In genomic region chr19:45321848-45322247, GRCh38 we compare ENCODE assay signal across 1 cellular context.
TF ChIP-seq lines count a peak whose summit lies in the region.

No MANE protein-coding gene starts in this region.

TF ChIP-seq in HepG2, 621 proteins besides CTCF, POLR2A, EP300 and RAD21:
- TF ChIP-seq ZNF619 (CRISPR knock-in tag; IDR thresholded peaks at IDR 0.05) (no peak), ZNF841 (CRISPR knock-in tag; IDR thresholded peaks at IDR 0.05; ENCODE audit: borderline replicate concordance) (no peak), POLR2AphosphoS5 (IDR thresholded peaks at IDR 0.05; ENCODE audit: low read depth, low read length) (no peak), ZNF605 (CRISPR knock-in tag; IDR thresholded peaks at IDR 0.05) (no peak), ZNF597 (CRISPR knock-in tag; IDR thresholded peaks at IDR 0.05) (no peak), NFKBIZ (CRISPR knock-in tag; IDR thresholded peaks at IDR 0.05) (no peak), ZNF224 (CRISPR knock-in tag; IDR thresholded peaks at IDR 0.05) (no peak), ARID2 (CRISPR knock-in tag; IDR thresholded peaks at IDR 0.05; ENCODE audit: borderline replicate concordance) (no peak), MAF1 (CRISPR knock-in tag; IDR thresholded peaks at IDR 0.05; ENCODE audit: borderline replicate concordance) (no peak), SUZ12 (IDR thresholded peaks at IDR 0.05; ENCODE audit: low read depth, low read length) (no peak), HNF4G (IDR thresholded peaks at IDR 0.05; ENCODE audit: borderline replicate concordance, low read depth, low read length) (no peak), HNF4G (CRISPR knock-in tag; IDR thresholded peaks at IDR 0.05; ENCODE audit: borderline replicate concordance, low read depth) (no peak), ZNF678 (CRISPR knock-in tag; IDR thresholded peaks at IDR 0.05) (no peak), ZBTB7A (CRISPR knock-in tag; IDR thresholded peaks at IDR 0.05) (no peak), MBD4 (IDR thresholded peaks at IDR 0.05; ENCODE audit: borderline replicate concordance, low read length) (no peak), ZNF24 (IDR thresholded peaks at IDR 0.05) (no peak), ZNF407 (CRISPR knock-in tag; IDR thresholded peaks at IDR 0.05; ENCODE audit: not compliant biosample characterization) (no peak), HNF1A (IDR thresholded peaks at IDR 0.05; ENCODE audit: low read depth) (no peak), HNF1A (CRISPR knock-in tag; IDR thresholded peaks at IDR 0.05; ENCODE audit: borderline replicate concordance) (no peak), GFI1 (CRISPR knock-in tag; IDR thresholded peaks at IDR 0.05; ENCODE audit: borderline replicate concordance) (no peak)
TF ChIP-seq in HepG2: peak in this region for 0.
